14 cellular contexts compared by ENCODE assay signal in the genomic region with DNA sequence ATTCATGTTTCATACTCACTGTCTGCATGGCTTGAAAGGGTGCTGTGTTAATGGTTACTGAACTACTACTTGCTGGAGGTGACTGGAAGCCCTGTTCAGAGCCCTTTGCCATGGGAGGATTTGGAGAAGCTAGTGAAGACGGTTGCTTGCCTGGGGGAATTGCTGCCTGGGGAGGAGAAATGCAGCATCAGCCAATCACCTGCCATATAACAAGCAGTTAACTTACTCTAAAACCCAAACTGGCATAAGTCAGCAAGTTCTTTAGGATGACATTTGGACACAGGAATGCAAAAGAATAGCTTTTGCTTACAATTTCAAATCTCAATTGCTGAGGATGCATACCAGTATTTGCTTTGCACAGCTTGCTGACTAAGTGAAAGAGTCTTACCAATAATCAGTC. TPM values are rescaled to one million over a fixed set of nuclear protein-coding genes. Genes with fewer than 3 reads are reported as not detected.
DNase-seq lines count a peak whose midpoint lies in the region; TF ChIP-seq lines count a peak whose summit lies in the region.
"Had no signal": no experiment of that assay in that cellular context is flagged by ENCODE, and none has a peak within 500 bp of the region (broad histone marks: within the 10 kb centered on the region; RNA-seq: fewer than 3 reads in every experiment).

No MANE protein-coding gene starts in this region.

- POLR2A ChIA-PET in AG04450 (lab: Yijun Ruan, JAX), result interaction anchor here (0.8 to 1.2 kb wide), 3 partner anchors 23 to 73 kb away, joined by 3 to 8 read pairs (median 4); a partner anchor contains a TSS

- no peaks in the 10 kb centered on the region for H3K4me1 Mint-ChIP-seq in Calu3 (ENCODE audit: low read depth, unreplicated experiment)
- H3K4me1 Mint-ChIP-seq: activated B cell treated with CpG ODN at 0.5 μM for 24 hours had no signal

- peak; percentile 54 for DNase-seq in AG04450 (ENCODE audit: low read depth, low spot score)
- DNase-seq in HS-5 (ENCODE audit: low read depth), result peak; percentile 64
- peak; percentile 85 for DNase-seq in astrocyte of the spinal cord (ENCODE audit: low read depth, low spot score)
- peak; percentile 80 for DNase-seq in islet precursor cell
- no peak for DNase-seq in Calu3
- no peak for DNase-seq in HUDEP-2 (lab: John Stamatoyannopoulos, UW; ENCODE audit: unreplicated experiment in 76 of 76)
- no peak for DNase-seq in NCI-H146 treated with DMSO at 0.1 percent for 48 hours (lab: John Stamatoyannopoulos, UW; ENCODE audit: unreplicated experiment)
- no peak for DNase-seq in activated effector memory CD4-positive, alpha-beta T cell treated with anti-CD3 and anti-CD28 coated beads, Interleukin-2, amount 50 U/mL, for 16 hours
- DNase-seq: activated B cell treated with CpG ODN at 0.5 μM for 24 hours; activated T-cell treated with anti-CD3 and anti-CD28 coated beads, Interleukin-2, amount 50 U/mL, for 1 hour; body of pancreas; NCI-H524 treated with DMSO at 0.1 percent for 48 hours; small intestine had no signal

- H3K4me3 ChIP-seq in AG04450 (ENCODE audit: low read depth, low read length) (no peak overlapping the region), astrocyte of the spinal cord (ENCODE audit: low read depth, low read length) (no peak overlapping the region)
- H3K4me3 ChIP-seq: BLaER1, body of pancreas had no signal

- H3K27ac ChIP-seq in AG04450 (ENCODE audit: low read depth, low read length), result peak overlapping the region; percentile 32
- H3K27ac ChIP-seq: BLaER1, body of pancreas had no signal

- no TSS peak for BruUV-seq in Calu3 (replicated peaks; lab: Mats Ljungman, UMichigan)

- peaks cover 6% of the 10 kb centered on the region for H3K36me3 Mint-ChIP-seq in Calu3 (ENCODE audit: insufficient read depth, unreplicated experiment)

- in situ Hi-C loops in astrocyte of the spinal cord (cut with HindIII; ENCODE audit: low sequenced_read_pairs), result no loop called here

- CTCF ChIA-PET in AG04450 (lab: Charles Lee) (interaction anchor here (0.6 to 1.8 kb wide), 4 partner anchors 14 to 913 kb away, joined by 3 to 5 read pairs (median 4); no protein-coding TSS in a partner anchor), Calu3 (lab: Charles Lee) (no interaction called here)

- TF ChIP-seq CTCF in AG04450 (IDR thresholded peaks at IDR 0.05; ENCODE audit: low read depth, low read length) (no peak), astrocyte of the spinal cord (IDR thresholded peaks at IDR 0.05; ENCODE audit: low read depth, low read length) (no peak), Calu3 (IDR thresholded peaks at IDR 0.05; ENCODE audit: unreplicated experiment) (no peak)

- H3K27ac Mint-ChIP-seq in Calu3 (ENCODE audit: unreplicated experiment), result no peak overlapping the region
- H3K27ac Mint-ChIP-seq: activated B cell treated with CpG ODN at 0.5 μM for 24 hours had no signal

- H3K27me3 ChIP-seq in AG04450 (ENCODE audit: control insufficient read depth, insufficient read depth, low read length), result no peaks in the 10 kb centered on the region
- H3K27me3 ChIP-seq: BLaER1, body of pancreas had no signal

- no peaks in the 10 kb centered on the region for H3K9me3 Mint-ChIP-seq in Calu3 (ENCODE audit: low read depth, unreplicated experiment)
- H3K9me3 Mint-ChIP-seq: activated B cell treated with CpG ODN at 0.5 μM for 24 hours had no signal

- intact Hi-C loops in Calu3 (cut with micrococcal nuclease; ENCODE audit: unreplicated experiment), result loop anchor here (5.0 kb wide), 1 partner anchor 33 kb away; a partner anchor contains a TSS

- no peaks in the 10 kb centered on the region for H3K27me3 Mint-ChIP-seq in Calu3 (ENCODE audit: unreplicated experiment)
- H3K27me3 Mint-ChIP-seq: activated B cell treated with CpG ODN at 0.5 μM for 24 hours had no signal

- no peaks in the 10 kb centered on the region for H3K9me3 ChIP-seq in AG04450 (ENCODE audit: control insufficient read depth, insufficient read depth, low read length)
- H3K9me3 ChIP-seq: BLaER1, body of pancreas had no signal

- no peak overlapping the region for H3K4me3 Mint-ChIP-seq in Calu3 (ENCODE audit: low read depth, unreplicated experiment)
- H3K4me3 Mint-ChIP-seq: activated B cell treated with CpG ODN at 0.5 μM for 24 hours had no signal

RNA-seq across cellular contexts. Expression of a gene that starts 23.4 kb away (rescaled TPM):
- 19.6 and 21.2 TPM in 2 replicates for polyA plus RNA-seq in AG04450 (2011; rRNA removed)
- polyA minus RNA-seq in AG04450 (2011; rRNA and poly(A)+ RNA removed), result 40.3 and 59.7 TPM in 2 replicates
- 40.1 and 44.1 TPM in 2 replicates for total RNA-seq in Calu3 (2022)

RNA-seq across cellular contexts. Expression of a gene that starts 35.7 kb away (rescaled TPM):
- 13.7 and 15.6 TPM in 2 replicates for polyA plus RNA-seq in AG04450 (2011; rRNA removed)
- polyA minus RNA-seq in AG04450 (2011; rRNA and poly(A)+ RNA removed), result 10.2 and 16.6 TPM in 2 replicates
- total RNA-seq in Calu3 (2022), result 48.5 and 52.2 TPM in 2 replicates

Comparison
In these comparisons a context has a peak if more than half of its experiments do, and no peak if none do; other contexts are left out.
1. DNase-seq: peak in AG04450 (single experiment), HS-5 (single experiment), astrocyte of the spinal cord (single experiment) and islet precursor cell (single experiment); none in Calu3 (single experiment), HUDEP-2 (0 of 76), NCI-H146 treated with DMSO at 0.1 percent for 48 hours (single experiment) and activated effector memory CD4-positive, alpha-beta T cell treated with anti-CD3 and anti-CD28 coated beads, Interleukin-2, amount 50 U/mL, for 16 hours (single experiment).